In genomic region chr2:234444242-234444641, GRCh38 we compare ENCODE assay signal across 15 cellular contexts. TPM values are rescaled to one million over a fixed set of nuclear protein-coding genes. Genes with fewer than 3 reads are reported as not detected.
DNase-seq lines count a peak whose midpoint lies in the region; ATAC-seq, FAIRE-seq and TF ChIP-seq lines count a peak whose summit lies in the region.
"Had no signal": no experiment of that assay in that cellular context is flagged by ENCODE, and none has a peak within 500 bp of the region (broad histone marks: within the 10 kb centered on the region; RNA-seq: fewer than 3 reads in every experiment).

No MANE protein-coding gene starts in this region.

- H2BK120ac ChIP-seq in IMR-90 (ENCODE audit: low read depth, low read length) = peak overlapping the region; percentile 98

- no peaks in the 10 kb centered on the region for H4K20me1 ChIP-seq in IMR-90 (ENCODE audit: insufficient read depth, low read length)

- no CpG with 5 or more reads among the region's 2 CpGs for WGBS in IMR-90 (ENCODE audit: extremely low coverage in 2 of 2, insufficient read length in 1 of 2), 2 experiments

- H3K4me1 Mint-ChIP-seq in CD14-positive monocyte = peaks cover 37% of the 10 kb centered on the region
- H3K4me1 Mint-ChIP-seq in activated naive CD8-positive, alpha-beta T cell treated with anti-CD3 and anti-CD28 coated beads, Interleukin-2, amount 10 ng/mL, durations not matched to agents 7 days and 5 days = peaks cover 66% of the 10 kb centered on the region

- H3K4me3 ChIP-seq in IMR-90 (ENCODE audit: insufficient read depth, low read depth, low read length) = no peak overlapping the region

- peak overlapping the region; percentile 72 for H3K14ac ChIP-seq in IMR-90 (replicated peaks; ENCODE audit: low read depth, low read length)

- H3K36me3 Mint-ChIP-seq in CD14-positive monocyte = peaks cover 0 to 3% of the 10 kb centered on the region in 2 donors
- peaks cover 58% of the 10 kb centered on the region for H3K36me3 Mint-ChIP-seq in activated naive CD8-positive, alpha-beta T cell treated with anti-CD3 and anti-CD28 coated beads, Interleukin-2, amount 10 ng/mL, durations not matched to agents 7 days and 5 days

- in situ Hi-C loops in IMR-90 (cut with MboI; ENCODE audit: low sequenced_read_pairs) = no loop called here

- peak overlapping the region; percentile 30 for H2AK9ac ChIP-seq in IMR-90 (replicated peaks; ENCODE audit: low read depth, low read length, poor library complexity)

- H3K27ac Mint-ChIP-seq in CD14-positive monocyte = peak overlapping the region in 5 of 7 donors; percentile 57 to 92 (median 73)
- H3K27ac Mint-ChIP-seq in activated naive CD8-positive, alpha-beta T cell treated with anti-CD3 and anti-CD28 coated beads, Interleukin-2, amount 10 ng/mL, durations not matched to agents 7 days and 5 days = peak overlapping the region; percentile 94

- H3K4me3 Mint-ChIP-seq in CD14-positive monocyte = no peak overlapping the region
- peak overlapping the region; percentile 9 for H3K4me3 Mint-ChIP-seq in activated naive CD8-positive, alpha-beta T cell treated with anti-CD3 and anti-CD28 coated beads, Interleukin-2, amount 10 ng/mL, durations not matched to agents 7 days and 5 days

- ATAC-seq in IMR-90 (ENCODE audit: low read depth) (peak; percentile 8; the same call in 1 of the 2 replicates), HG03378 (IDR thresholded peaks at IDR 0.05; ENCODE audit: unreplicated experiment) (no peak), HG03159 (IDR thresholded peaks at IDR 0.05; ENCODE audit: unreplicated experiment) (no peak), left lobe of liver (no peak)
- ATAC-seq in activated naive CD8-positive, alpha-beta T cell treated with anti-CD3 and anti-CD28 coated beads, Interleukin-2, amount 10 ng/mL, durations not matched to agents 7 days and 5 days (ENCODE audit: low read depth) = no peak
- ATAC-seq: HepG2, Right ventricle myocardium inferior had no signal

- peak overlapping the region; percentile 27; the same call in 1 of the 2 replicates for H3K9ac ChIP-seq in IMR-90 (ENCODE audit: low read depth, low read length)

- DNase-seq in CD14-positive monocyte (ENCODE audit: low spot score) (no peak), IMR-90 (peak; percentile 21), myocyte (ENCODE audit: low read depth) (peak; percentile 35), GM19239 (ENCODE audit: insufficient read length, low spot score) (no peak), left lobe of liver (ENCODE audit: low spot score) (no peak)
- DNase-seq in activated naive CD8-positive, alpha-beta T cell treated with anti-CD3 and anti-CD28 coated beads, Interleukin-2, amount 10 ng/mL, durations not matched to agents 7 days and 5 days = no peak
- DNase-seq: mesendoderm; NCI-H1694; NCI-H69; stimulated activated CD4-positive, alpha-beta T cell treated with anti-CD3 and anti-CD28 coated beads, Interleukin-1b, Interleukin-23, amount 100 ng/mL, for 48 hours had no signal

- no peak for TF ChIP-seq POLR2A in IMR-90 (IDR thresholded peaks at IDR 0.05; ENCODE audit: low read depth, low read length)

- dilution Hi-C loops in IMR-90 (cut with HindIII; ENCODE audit: low sequenced_read_pairs, unreplicated experiment) = no loop called here

- no peak for FAIRE-seq in GM19239 (lab: Jason Lieb, UNC)
- FAIRE-seq: HepG2 had no signal

- H3K18ac ChIP-seq in IMR-90 (ENCODE audit: low read depth, low read length) = peak overlapping the region; percentile 95

- peak overlapping the region; percentile 94 for H2AK5ac ChIP-seq in IMR-90 (ENCODE audit: low read depth, low read length)

- peak overlapping the region; percentile 94 for H4K91ac ChIP-seq in IMR-90 (ENCODE audit: insufficient read depth, low read depth, low read length)

- H2BK20ac ChIP-seq in IMR-90 (ENCODE audit: low read depth, low read length) = peak overlapping the region; percentile 99

- no peaks in the 10 kb centered on the region for H3K36me3 ChIP-seq in IMR-90 (ENCODE audit: control insufficient read depth, insufficient read depth, low read length)

- H3K56ac ChIP-seq in IMR-90 (ENCODE audit: extremely low read depth, insufficient read depth, low read length) = peak overlapping the region; percentile 60; the same call in 1 of the 2 replicates

- peaks cover 17% of the 10 kb centered on the region for H3K4me1 ChIP-seq in IMR-90 (ENCODE audit: control insufficient read depth, insufficient read depth, low read length)

- H2BK5ac ChIP-seq in IMR-90 (ENCODE audit: low read depth, low read length, poor library complexity, severe bottlenecking) = peak overlapping the region; percentile 81

- no peaks in the 10 kb centered on the region for H3K27me3 ChIP-seq in IMR-90 (ENCODE audit: control insufficient read depth, insufficient read depth, low read length)

- peak overlapping the region; percentile 59 for H2AFZ ChIP-seq in IMR-90 (replicated peaks; ENCODE audit: low read length, poor library complexity)

- TF ChIP-seq CTCF in CD14-positive monocyte (IDR thresholded peaks at IDR 0.05) = no peak
- TF ChIP-seq CTCF in IMR-90 (conservative IDR thresholded peaks at IDR 0.05; ENCODE audit: low read depth, low read length) = no peak

- POLR2A ChIA-PET in IMR-90 (lab: Charles Lee; ENCODE audit: unreplicated experiment) = no interaction called here
- POLR2A ChIA-PET in activated naive CD8-positive, alpha-beta T cell treated with anti-CD3 and anti-CD28 coated beads, Interleukin-2, amount 10 ng/mL, durations not matched to agents 7 days and 5 days (lab: Charles Lee) = interaction anchor here (0.6 to 12.8 kb wide), 11 partner anchors 8 to 309 kb away, joined by 3 to 466 read pairs (median 3); partner anchors contain the start of gene ARL4C

- peaks cover 13% of the 10 kb centered on the region for H3K9me1 ChIP-seq in IMR-90 (ENCODE audit: insufficient read depth, low read length)

- H4K5ac ChIP-seq in IMR-90 (ENCODE audit: low read depth, low read length) = peak overlapping the region; percentile 92

- peaks cover 0 to 4% (median 2%) of the 10 kb centered on the region in 3 donors for H3K27me3 Mint-ChIP-seq in CD14-positive monocyte (ENCODE audit: low read depth in 3 of 3)
- no peaks in the 10 kb centered on the region for H3K27me3 Mint-ChIP-seq in activated naive CD8-positive, alpha-beta T cell treated with anti-CD3 and anti-CD28 coated beads, Interleukin-2, amount 10 ng/mL, durations not matched to agents 7 days and 5 days

- intact Hi-C loops in CD14-positive monocyte (cut with micrococcal nuclease) = no loop called here
- intact Hi-C loops in IMR-90 (cut with micrococcal nuclease) = loop anchor here (1.0 to 10.0 kb wide), 4 partner anchors 17 to 541 kb away; no protein-coding TSS in a partner anchor

- H4K8ac ChIP-seq in IMR-90 (ENCODE audit: low read depth in 2 of 2, low read length in 2 of 2) = peak overlapping the region; percentile 55 to 88; a peak in 3 of 4 replicates

- CTCF ChIA-PET in IMR-90 (lab: Yijun Ruan, JAX) = interaction anchor here (1.5 kb wide), 1 partner anchor 156 kb away, joined by 3 read pairs; no protein-coding TSS in a partner anchor

- peak overlapping the region; percentile 98 for H2BK15ac ChIP-seq in IMR-90 (ENCODE audit: low read depth, low read length)

- H3K79me1 ChIP-seq in IMR-90 (ENCODE audit: low read depth in 1 of 2, low read length in 2 of 2) = peaks cover 0 to 8% of the 10 kb centered on the region in 2 experiments; a peak in 2 of 4 replicates

- peak overlapping the region; percentile 11; the same call in 1 of the 2 replicates for H3K4me2 ChIP-seq in IMR-90 (ENCODE audit: low read depth, low read length)

- peaks cover 1 to 10% (median 5%) of the 10 kb centered on the region in 7 donors for H3K9me3 Mint-ChIP-seq in CD14-positive monocyte
- peaks cover 4% of the 10 kb centered on the region for H3K9me3 Mint-ChIP-seq in activated naive CD8-positive, alpha-beta T cell treated with anti-CD3 and anti-CD28 coated beads, Interleukin-2, amount 10 ng/mL, durations not matched to agents 7 days and 5 days

- BruUV-seq in IMR-90 (replicated peaks; lab: Mats Ljungman, UMichigan) = no TSS peak

- no peaks in the 10 kb centered on the region for H3K9me3 ChIP-seq in IMR-90 (ENCODE audit: control insufficient read depth, insufficient read depth, low read length)

- H3K27ac ChIP-seq in IMR-90 (ENCODE audit: insufficient read depth, low read length) = peak overlapping the region; percentile 79
- H3K27ac ChIP-seq: VCaP had no signal

- H3K4ac ChIP-seq in IMR-90 (ENCODE audit: low read depth, low read length) = peak overlapping the region; percentile 96

- TF ChIP-seq RAD21 in IMR-90 (IDR thresholded peaks at IDR 0.05; ENCODE audit: low read length) = no peak

- peak overlapping the region; percentile 71 for H3K23ac ChIP-seq in IMR-90 (ENCODE audit: low read depth, low read length)

TF ChIP-seq in IMR-90, 13 proteins besides CTCF, POLR2A, EP300 and RAD21 (continues in another document):
- no peak for TF ChIP-seq NFE2L2 (IDR thresholded peaks at IDR 0.05; ENCODE audit: low read depth, low read length)
- no peak for TF ChIP-seq CEBPB (IDR thresholded peaks at IDR 0.05; ENCODE audit: low read depth, low read length)
- no peak for TF ChIP-seq RCOR1 (IDR thresholded peaks at IDR 0.05; ENCODE audit: insufficient replicate concordance, low read length)
- TF ChIP-seq, protein P1, sequence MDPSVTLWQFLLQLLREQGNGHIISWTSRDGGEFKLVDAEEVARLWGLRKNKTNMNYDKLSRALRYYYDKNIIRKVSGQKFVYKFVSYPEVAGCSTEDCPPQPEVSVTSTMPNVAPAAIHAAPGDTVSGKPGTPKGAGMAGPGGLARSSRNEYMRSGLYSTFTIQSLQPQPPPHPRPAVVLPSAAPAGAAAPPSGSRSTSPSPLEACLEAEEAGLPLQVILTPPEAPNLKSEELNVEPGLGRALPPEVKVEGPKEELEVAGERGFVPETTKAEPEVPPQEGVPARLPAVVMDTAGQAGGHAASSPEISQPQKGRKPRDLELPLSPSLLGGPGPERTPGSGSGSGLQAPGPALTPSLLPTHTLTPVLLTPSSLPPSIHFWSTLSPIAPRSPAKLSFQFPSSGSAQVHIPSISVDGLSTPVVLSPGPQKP (IDR thresholded peaks at IDR 0.05; ENCODE audit: borderline replicate concordance, low read depth, low read length) = no peak
- no peak for TF ChIP-seq RFX5 (IDR thresholded peaks at IDR 0.05; ENCODE audit: low read depth, low read length)
- no peak for TF ChIP-seq SMC3 (IDR thresholded peaks at IDR 0.05; ENCODE audit: low read depth, low read length)
- no peak for TF ChIP-seq CHD1 (IDR thresholded peaks at IDR 0.05; ENCODE audit: low read depth, low read length)

RNA-seq across cellular contexts. Expression of gene ARL4C, which starts 52.6 kb away (rescaled TPM):
- polyA plus RNA-seq in CD14-positive monocyte = 1 to 10 TPM; 4.0 to 6.4 TPM
- total RNA-seq in IMR-90 (2012; rRNA removed) = 7.7 and 12.5 TPM in 2 replicates
- polyA plus RNA-seq in IMR-90 (2012; rRNA removed) = 8.2 and 8.7 TPM in 2 replicates
- 4.8 and 7.4 TPM in 2 replicates for polyA plus RNA-seq in IMR-90 (2012; cell fraction: cytosol; rRNA removed)
- polyA plus RNA-seq in IMR-90 (2012; cell fraction: nucleus; rRNA removed; ENCODE audit: low replicate concordance) = 6.5 and 6.7 TPM in 2 replicates
- 100 to 1,000 TPM; 210 to 214 TPM for total RNA-seq in activated naive CD8-positive, alpha-beta T cell treated with anti-CD3 and anti-CD28 coated beads, Interleukin-2, amount 10 ng/mL, durations not matched to agents 7 days and 5 days
- total RNA-seq in myocyte = 27.7 and 32.9 TPM in 2 replicates
- polyA plus RNA-seq in myocyte (2012) = 59.0 TPM
- 3.0 TPM for total RNA-seq in left lobe of liver

Comparison
In these comparisons a context has a peak if more than half of its experiments do, and no peak if none do; other contexts are left out.
1. DNase-seq: peak in IMR-90 (single experiment) and myocyte (single experiment); none in CD14-positive monocyte (single experiment), activated naive CD8-positive, alpha-beta T cell treated with anti-CD3 and anti-CD28 coated beads, Interleukin-2, amount 10 ng/mL, durations not matched to agents 7 days and 5 days (single experiment), GM19239 (single experiment) and left lobe of liver (single experiment).